ENCODE assay signal across 25 cellular contexts in genomic region chr10:90709727-90710126, GRCh38.
"Had no signal": no experiment of that assay in that cellular context is flagged by ENCODE, and none has a peak within 500 bp of the region (broad histone marks: within the 10 kb centered on the region; RNA-seq: fewer than 3 reads in every experiment).

No MANE protein-coding gene starts in this region.

- H3K27ac ChIP-seq: stomach, suprapubic skin, testis, thoracic aorta, thyroid gland, tibial artery, tibial nerve, transverse colon, upper lobe of left lung, upper lobe of right lung, uterus, vagina had no signal

- H3K9me3 ChIP-seq: stomach, suprapubic skin, testis, thoracic aorta, thyroid gland, tibial artery, tibial nerve, transverse colon, upper lobe of left lung, upper lobe of right lung, uterus, vagina had no signal

- H3K27me3 ChIP-seq: suprapubic skin, testis, thyroid gland, tibial artery, tibial nerve, transverse colon, upper lobe of left lung, upper lobe of right lung, uterus, vagina had no signal

- FAIRE-seq: urothelium cell line had no signal

- H3K4me1 ChIP-seq: stomach, suprapubic skin, testis, thyroid gland, tibial artery, tibial nerve, transverse colon, upper lobe of left lung, upper lobe of right lung, uterus, vagina had no signal

- H3K36me3 ChIP-seq: stomach, suprapubic skin, thoracic aorta, thyroid gland, tibial artery, tibial nerve, transverse colon, upper lobe of left lung, upper lobe of right lung, uterus, vagina had no signal

- DNase-seq: stimulated activated CD4-positive, alpha-beta T cell treated with anti-CD3 and anti-CD28 coated beads, Interleukin-2, amount 100 ng/mL, for 48 hours; stimulated activated CD4-positive, alpha-beta T cell treated with anti-CD3 and anti-CD28 coated beads, Interleukin-4, amount 100 ng/mL, for 1 hour; stimulated activated CD4-positive, alpha-beta T cell treated with anti-CD3 and anti-CD28 coated beads, Interleukin-4, amount 100 ng/mL, for 24 hours; stimulated activated CD4-positive, alpha-beta T cell treated with anti-CD3 and anti-CD28 coated beads, Interleukin-4, amount 100 ng/mL, for 4 hours; stimulated activated CD8-positive, alpha-beta memory T cell treated with anti-CD3 and anti-CD28 coated beads, Interleukin-4, amount 100 ng/mL, for 48 hours; stimulated activated naive B cell treated with anti-CD40 and anti-IgM and Interleukin-4, amounts not matched to agents 10 μg/mL and 1 μg/mL and 100 μg/mL, for 72 hours; stimulated activated naive CD4-positive, alpha-beta T cell; stimulated activated naive CD4-positive, alpha-beta T cell treated with Interleukin-2 at 50 U/mL for 16 hours; stimulated activated naive CD8-positive, alpha-beta T cell treated with anti-CD3 and anti-CD28 coated beads, Interleukin-15, amount 100 ng/mL, for 72 hours; stimulated activated naive CD8-positive, alpha-beta T cell treated with anti-CD3 and anti-CD28 coated beads, Interleukin-15, Interleukin-2, amounts not matched to agents 100 U/mL and 50 U/mL, for 24 hours; stomach; substantia nigra; testis; thyroid gland; tibial artery; transverse colon; trophoblast cell; upper lobe of left lung; upper lobe of right lung; uterus had no signal

- H3K4me3 ChIP-seq: stomach, suprapubic skin, testis, thoracic aorta, thyroid gland, tibial artery, tibial nerve, transverse colon, upper lobe of left lung, upper lobe of right lung, uterus, vagina had no signal
